In the genomic region with DNA sequence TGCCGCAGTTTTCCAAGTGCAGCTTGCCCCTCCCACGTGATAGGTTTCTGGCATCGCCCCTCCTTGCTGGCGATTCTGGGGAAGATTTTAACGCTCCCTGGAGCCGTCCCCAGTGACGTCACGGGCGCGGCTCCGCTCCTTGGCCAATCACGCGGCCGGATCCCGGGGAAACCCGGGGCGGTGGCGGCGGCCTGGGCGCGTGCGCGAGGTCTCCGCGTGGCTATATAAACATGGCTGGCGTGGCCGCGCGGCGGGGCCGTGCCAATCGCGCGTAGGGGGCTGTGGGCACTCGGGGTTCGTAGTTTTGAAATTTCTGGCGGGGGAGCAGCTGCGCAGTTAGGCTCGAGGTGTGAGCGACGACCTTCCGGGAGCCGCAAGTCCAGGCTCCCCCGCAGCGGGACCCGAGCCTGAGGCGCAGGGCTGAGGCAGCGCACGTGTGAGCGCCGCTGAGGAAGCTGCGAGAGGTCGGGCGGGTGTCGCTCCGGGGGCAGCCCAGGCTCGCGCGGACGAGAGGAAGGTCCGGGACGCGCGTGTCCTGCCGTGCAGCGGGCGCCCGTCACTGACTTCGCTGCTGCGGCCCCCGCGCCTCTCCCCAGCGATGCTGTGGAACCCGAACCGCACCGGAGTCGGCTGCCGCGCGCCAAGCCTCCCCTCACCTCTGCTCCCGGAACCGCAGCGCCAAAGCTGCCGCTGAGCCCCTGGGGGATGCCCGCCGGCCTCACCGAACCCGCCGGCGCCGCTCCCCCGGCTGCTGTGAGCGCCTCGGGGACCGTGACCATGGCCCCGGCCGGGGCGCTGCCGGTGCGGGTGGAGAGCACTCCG, we compare ENCODE assay signal across 1 cellular context.
A peak's percentile ranks its signal among the peaks of the same experiment; 100 is the strongest.
TF ChIP-seq lines count a peak whose summit lies in the region.

A gene with protein sequence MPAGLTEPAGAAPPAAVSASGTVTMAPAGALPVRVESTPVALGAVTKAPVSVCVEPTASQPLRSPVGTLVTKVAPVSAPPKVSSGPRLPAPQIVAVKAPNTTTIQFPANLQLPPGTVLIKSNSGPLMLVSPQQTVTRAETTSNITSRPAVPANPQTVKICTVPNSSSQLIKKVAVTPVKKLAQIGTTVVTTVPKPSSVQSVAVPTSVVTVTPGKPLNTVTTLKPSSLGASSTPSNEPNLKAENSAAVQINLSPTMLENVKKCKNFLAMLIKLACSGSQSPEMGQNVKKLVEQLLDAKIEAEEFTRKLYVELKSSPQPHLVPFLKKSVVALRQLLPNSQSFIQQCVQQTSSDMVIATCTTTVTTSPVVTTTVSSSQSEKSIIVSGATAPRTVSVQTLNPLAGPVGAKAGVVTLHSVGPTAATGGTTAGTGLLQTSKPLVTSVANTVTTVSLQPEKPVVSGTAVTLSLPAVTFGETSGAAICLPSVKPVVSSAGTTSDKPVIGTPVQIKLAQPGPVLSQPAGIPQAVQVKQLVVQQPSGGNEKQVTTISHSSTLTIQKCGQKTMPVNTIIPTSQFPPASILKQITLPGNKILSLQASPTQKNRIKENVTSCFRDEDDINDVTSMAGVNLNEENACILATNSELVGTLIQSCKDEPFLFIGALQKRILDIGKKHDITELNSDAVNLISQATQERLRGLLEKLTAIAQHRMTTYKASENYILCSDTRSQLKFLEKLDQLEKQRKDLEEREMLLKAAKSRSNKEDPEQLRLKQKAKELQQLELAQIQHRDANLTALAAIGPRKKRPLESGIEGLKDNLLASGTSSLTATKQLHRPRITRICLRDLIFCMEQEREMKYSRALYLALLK (plus strand): TSS at position 217 of the 822 bp plus-strand sequence. CDS start 489 bp downstream, at position 706.

TF ChIP-seq in K562, 482 proteins besides CTCF, POLR2A, EP300 and RAD21 (continued from another document and continues in another):
- TF ChIP-seq, protein P1, sequence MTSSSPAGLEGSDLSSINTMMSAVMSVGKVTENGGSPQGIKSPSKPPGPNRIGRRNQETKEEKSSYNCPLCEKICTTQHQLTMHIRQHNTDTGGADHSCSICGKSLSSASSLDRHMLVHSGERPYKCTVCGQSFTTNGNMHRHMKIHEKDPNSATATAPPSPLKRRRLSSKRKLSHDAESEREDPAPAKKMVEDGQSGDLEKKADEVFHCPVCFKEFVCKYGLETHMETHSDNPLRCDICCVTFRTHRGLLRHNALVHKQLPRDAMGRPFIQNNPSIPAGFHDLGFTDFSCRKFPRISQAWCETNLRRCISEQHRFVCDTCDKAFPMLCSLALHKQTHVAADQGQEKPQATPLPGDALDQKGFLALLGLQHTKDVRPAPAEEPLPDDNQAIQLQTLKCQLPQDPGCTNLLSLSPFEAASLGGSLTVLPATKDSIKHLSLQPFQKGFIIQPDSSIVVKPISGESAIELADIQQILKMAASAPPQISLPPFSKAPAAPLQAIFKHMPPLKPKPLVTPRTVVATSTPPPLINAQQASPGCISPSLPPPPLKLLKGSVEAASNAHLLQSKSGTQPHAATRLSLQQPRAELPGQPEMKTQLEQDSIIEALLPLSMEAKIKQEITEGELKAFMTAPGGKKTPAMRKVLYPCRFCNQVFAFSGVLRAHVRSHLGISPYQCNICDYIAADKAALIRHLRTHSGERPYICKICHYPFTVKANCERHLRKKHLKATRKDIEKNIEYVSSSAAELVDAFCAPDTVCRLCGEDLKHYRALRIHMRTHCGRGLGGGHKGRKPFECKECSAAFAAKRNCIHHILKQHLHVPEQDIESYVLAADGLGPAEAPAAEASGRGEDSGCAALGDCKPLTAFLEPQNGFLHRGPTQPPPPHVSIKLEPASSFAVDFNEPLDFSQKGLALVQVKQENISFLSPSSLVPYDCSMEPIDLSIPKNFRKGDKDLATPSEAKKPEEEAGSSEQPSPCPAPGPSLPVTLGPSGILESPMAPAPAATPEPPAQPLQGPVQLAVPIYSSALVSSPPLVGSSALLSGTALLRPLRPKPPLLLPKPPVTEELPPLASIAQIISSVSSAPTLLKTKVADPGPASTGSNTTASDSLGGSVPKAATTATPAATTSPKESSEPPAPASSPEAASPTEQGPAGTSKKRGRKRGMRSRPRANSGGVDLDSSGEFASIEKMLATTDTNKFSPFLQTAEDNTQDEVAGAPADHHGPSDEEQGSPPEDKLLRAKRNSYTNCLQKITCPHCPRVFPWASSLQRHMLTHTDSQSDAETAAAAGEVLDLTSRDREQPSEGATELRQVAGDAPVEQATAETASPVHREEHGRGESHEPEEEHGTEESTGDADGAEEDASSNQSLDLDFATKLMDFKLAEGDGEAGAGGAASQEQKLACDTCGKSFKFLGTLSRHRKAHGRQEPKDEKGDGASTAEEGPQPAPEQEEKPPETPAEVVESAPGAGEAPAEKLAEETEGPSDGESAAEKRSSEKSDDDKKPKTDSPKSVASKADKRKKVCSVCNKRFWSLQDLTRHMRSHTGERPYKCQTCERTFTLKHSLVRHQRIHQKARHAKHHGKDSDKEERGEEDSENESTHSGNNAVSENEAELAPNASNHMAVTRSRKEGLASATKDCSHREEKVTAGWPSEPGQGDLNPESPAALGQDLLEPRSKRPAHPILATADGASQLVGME (CRISPR knock-in tag; IDR thresholded peaks at IDR 0.05), result peak; percentile 19; the same call in 1 of the 2 replicates
- TF ChIP-seq TEAD4 (IDR thresholded peaks at IDR 0.05; ENCODE audit: low read length) (no peak), TEAD4 (CRISPR knock-in tag; IDR thresholded peaks at IDR 0.05; ENCODE audit: borderline replicate concordance) (no peak), JUNB (CRISPR knock-in tag; conservative IDR thresholded peaks at IDR 0.05) (no peak), CBX2 (IDR thresholded peaks at IDR 0.05; ENCODE audit: insufficient read depth, low read length, poor library complexity, severe bottlenecking) (no peak), HSF4 (CRISPR knock-in tag; IDR thresholded peaks at IDR 0.05; ENCODE audit: borderline replicate concordance) (no peak), GABPB1 (CRISPR knock-in tag; IDR thresholded peaks at IDR 0.05) (peak; percentile 47), HDAC8 (tag; IDR thresholded peaks at IDR 0.05) (0 out of 2 replicates have a peak, but pooled peaks have one; percentile 44), CTBP1 (IDR thresholded peaks at IDR 0.05; ENCODE audit: borderline replicate concordance) (peak; percentile 83), CHD2 (IDR thresholded peaks at IDR 0.05; ENCODE audit: low read depth, low read length) (peak; percentile 34; the same call in 1 of the 2 replicates), GTF2A2 (tag; IDR thresholded peaks at IDR 0.05) (peak; percentile 80; the same call in 1 of the 2 replicates), ZBTB1 (CRISPR knock-in tag; IDR thresholded peaks at IDR 0.05; ENCODE audit: borderline replicate concordance, low read depth) (peak; percentile 55; the same call in 1 of the 2 replicates), RFX1 (IDR thresholded peaks at IDR 0.05) (no peak; the same call in 1 of the 2 replicates), MCM3 (IDR thresholded peaks at IDR 0.05) (no peak), KDM5B (IDR thresholded peaks at IDR 0.05; ENCODE audit: insufficient replicate concordance, low read depth, low read length) (peak; percentile 91), RBFOX2 (IDR thresholded peaks at IDR 0.05; ENCODE audit: low read depth, low read length) (peak; percentile 99), KLF1 (tag; IDR thresholded peaks at IDR 0.05) (peak; percentile 90), HDAC1 (IDR thresholded peaks at IDR 0.05) (peak in 1 of 2 experiments; percentile 99; a peak in 2 of 4 replicates), NR4A1 (CRISPR knock-in tag; IDR thresholded peaks at IDR 0.05) (no peak), NR4A1 (tag; IDR thresholded peaks at IDR 0.05) (peak; percentile 76; the same call in 1 of the 2 replicates), ZNF121 (CRISPR knock-in tag; conservative IDR thresholded peaks at IDR 0.05) (0 out of 2 replicates have a peak, but pooled peaks have one; percentile 10), L3MBTL2 (IDR thresholded peaks at IDR 0.05) (peak; percentile 97), SRF (CRISPR knock-in tag; IDR thresholded peaks at IDR 0.05) (0 out of 4 replicates have a peak, but pooled peaks of 1 of the 2 experiments have one; percentile 19), PRMT5 (CRISPR knock-in tag; IDR thresholded peaks at IDR 0.05) (no peak), HNRNPLL (IDR thresholded peaks at IDR 0.05; ENCODE audit: low read depth, low read length, poor library complexity, severe bottlenecking) (peak; percentile 32), TGIF2 (CRISPR knock-in tag; IDR thresholded peaks at IDR 0.05) (peak; percentile 93), MBD2 (IDR thresholded peaks at IDR 0.05; ENCODE audit: borderline replicate concordance, low read depth) (0 out of 2 replicates have a peak, but pooled peaks have one; percentile 32), WHSC1 (IDR thresholded peaks at IDR 0.05; ENCODE audit: low read length) (no peak), NEUROD1 (IDR thresholded peaks at IDR 0.05; ENCODE audit: borderline replicate concordance, low read depth, low read length, partially characterized antibody) (peak; percentile 12), RB1 (IDR thresholded peaks at IDR 0.05; ENCODE audit: low read depth) (0 out of 2 replicates have a peak, but pooled peaks have one; percentile 46), TAF9B (IDR thresholded peaks at IDR 0.05; ENCODE audit: partially characterized antibody) (peak; percentile 29), SMARCC2 (IDR thresholded peaks at IDR 0.05; ENCODE audit: low read depth) (no peak), SAP30 (IDR thresholded peaks at IDR 0.05; ENCODE audit: borderline replicate concordance, insufficient read depth, low read depth, low read length, poor library complexity, severe bottlenecking) (peak; percentile 93), ZNF165 (CRISPR knock-in tag; IDR thresholded peaks at IDR 0.05; ENCODE audit: borderline replicate concordance) (no peak)
- TF ChIP-seq, protein P2, sequence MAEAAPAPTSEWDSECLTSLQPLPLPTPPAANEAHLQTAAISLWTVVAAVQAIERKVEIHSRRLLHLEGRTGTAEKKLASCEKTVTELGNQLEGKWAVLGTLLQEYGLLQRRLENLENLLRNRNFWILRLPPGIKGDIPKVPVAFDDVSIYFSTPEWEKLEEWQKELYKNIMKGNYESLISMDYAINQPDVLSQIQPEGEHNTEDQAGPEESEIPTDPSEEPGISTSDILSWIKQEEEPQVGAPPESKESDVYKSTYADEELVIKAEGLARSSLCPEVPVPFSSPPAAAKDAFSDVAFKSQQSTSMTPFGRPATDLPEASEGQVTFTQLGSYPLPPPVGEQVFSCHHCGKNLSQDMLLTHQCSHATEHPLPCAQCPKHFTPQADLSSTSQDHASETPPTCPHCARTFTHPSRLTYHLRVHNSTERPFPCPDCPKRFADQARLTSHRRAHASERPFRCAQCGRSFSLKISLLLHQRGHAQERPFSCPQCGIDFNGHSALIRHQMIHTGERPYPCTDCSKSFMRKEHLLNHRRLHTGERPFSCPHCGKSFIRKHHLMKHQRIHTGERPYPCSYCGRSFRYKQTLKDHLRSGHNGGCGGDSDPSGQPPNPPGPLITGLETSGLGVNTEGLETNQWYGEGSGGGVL (CRISPR knock-in tag; IDR thresholded peaks at IDR 0.05), result no peak
- TF ChIP-seq, protein P3, sequence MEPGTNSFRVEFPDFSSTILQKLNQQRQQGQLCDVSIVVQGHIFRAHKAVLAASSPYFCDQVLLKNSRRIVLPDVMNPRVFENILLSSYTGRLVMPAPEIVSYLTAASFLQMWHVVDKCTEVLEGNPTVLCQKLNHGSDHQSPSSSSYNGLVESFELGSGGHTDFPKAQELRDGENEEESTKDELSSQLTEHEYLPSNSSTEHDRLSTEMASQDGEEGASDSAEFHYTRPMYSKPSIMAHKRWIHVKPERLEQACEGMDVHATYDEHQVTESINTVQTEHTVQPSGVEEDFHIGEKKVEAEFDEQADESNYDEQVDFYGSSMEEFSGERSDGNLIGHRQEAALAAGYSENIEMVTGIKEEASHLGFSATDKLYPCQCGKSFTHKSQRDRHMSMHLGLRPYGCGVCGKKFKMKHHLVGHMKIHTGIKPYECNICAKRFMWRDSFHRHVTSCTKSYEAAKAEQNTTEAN (CRISPR knock-in tag; IDR thresholded peaks at IDR 0.05), result no peak
- TF ChIP-seq, protein P4, sequence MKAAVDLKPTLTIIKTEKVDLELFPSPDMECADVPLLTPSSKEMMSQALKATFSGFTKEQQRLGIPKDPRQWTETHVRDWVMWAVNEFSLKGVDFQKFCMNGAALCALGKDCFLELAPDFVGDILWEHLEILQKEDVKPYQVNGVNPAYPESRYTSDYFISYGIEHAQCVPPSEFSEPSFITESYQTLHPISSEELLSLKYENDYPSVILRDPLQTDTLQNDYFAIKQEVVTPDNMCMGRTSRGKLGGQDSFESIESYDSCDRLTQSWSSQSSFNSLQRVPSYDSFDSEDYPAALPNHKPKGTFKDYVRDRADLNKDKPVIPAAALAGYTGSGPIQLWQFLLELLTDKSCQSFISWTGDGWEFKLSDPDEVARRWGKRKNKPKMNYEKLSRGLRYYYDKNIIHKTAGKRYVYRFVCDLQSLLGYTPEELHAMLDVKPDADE (conservative IDR thresholded peaks at IDR 0.05; ENCODE audit: control insufficient read depth, low read depth, low read length), result 0 out of 2 replicates have a peak, but pooled peaks have one; percentile 16
- TF ChIP-seq, protein P5, sequence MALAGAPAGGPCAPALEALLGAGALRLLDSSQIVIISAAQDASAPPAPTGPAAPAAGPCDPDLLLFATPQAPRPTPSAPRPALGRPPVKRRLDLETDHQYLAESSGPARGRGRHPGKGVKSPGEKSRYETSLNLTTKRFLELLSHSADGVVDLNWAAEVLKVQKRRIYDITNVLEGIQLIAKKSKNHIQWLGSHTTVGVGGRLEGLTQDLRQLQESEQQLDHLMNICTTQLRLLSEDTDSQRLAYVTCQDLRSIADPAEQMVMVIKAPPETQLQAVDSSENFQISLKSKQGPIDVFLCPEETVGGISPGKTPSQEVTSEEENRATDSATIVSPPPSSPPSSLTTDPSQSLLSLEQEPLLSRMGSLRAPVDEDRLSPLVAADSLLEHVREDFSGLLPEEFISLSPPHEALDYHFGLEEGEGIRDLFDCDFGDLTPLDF (CRISPR knock-in tag; IDR thresholded peaks at IDR 0.05), result 0 out of 2 replicates have a peak, but pooled peaks have one; percentile 28
- TF ChIP-seq, protein P6, sequence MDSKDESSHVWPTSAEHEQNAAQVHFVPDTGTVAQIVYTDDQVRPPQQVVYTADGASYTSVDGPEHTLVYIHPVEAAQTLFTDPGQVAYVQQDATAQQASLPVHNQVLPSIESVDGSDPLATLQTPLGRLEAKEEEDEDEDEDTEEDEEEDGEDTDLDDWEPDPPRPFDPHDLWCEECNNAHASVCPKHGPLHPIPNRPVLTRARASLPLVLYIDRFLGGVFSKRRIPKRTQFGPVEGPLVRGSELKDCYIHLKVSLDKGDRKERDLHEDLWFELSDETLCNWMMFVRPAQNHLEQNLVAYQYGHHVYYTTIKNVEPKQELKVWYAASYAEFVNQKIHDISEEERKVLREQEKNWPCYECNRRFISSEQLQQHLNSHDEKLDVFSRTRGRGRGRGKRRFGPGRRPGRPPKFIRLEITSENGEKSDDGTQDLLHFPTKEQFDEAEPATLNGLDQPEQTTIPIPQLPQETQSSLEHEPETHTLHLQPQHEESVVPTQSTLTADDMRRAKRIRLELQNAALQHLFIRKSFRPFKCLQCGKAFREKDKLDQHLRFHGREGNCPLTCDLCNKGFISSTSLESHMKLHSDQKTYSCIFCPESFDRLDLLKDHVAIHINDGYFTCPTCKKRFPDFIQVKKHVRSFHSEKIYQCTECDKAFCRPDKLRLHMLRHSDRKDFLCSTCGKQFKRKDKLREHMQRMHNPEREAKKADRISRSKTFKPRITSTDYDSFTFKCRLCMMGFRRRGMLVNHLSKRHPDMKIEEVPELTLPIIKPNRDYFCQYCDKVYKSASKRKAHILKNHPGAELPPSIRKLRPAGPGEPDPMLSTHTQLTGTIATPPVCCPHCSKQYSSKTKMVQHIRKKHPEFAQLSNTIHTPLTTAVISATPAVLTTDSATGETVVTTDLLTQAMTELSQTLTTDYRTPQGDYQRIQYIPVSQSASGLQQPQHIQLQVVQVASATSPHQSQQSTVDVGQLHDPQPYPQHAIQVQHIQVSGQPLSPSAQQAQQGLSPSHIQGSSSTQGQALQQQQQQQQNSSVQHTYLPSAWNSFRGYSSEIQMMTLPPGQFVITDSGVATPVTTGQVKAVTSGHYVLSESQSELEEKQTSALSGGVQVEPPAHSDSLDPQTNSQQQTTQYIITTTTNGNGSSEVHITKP (IDR thresholded peaks at IDR 0.05; ENCODE audit: partially characterized antibody), result peak; percentile 6
